Comparison of ENCODE assay signal across 17 cellular contexts in genomic region chr18:55110436-55110835, GRCh38.
DNase-seq lines count a peak whose midpoint lies in the region; ATAC-seq, FAIRE-seq and TF ChIP-seq lines count a peak whose summit lies in the region.
"Had no signal": no experiment of that assay in that cellular context is flagged by ENCODE, and none has a peak within 500 bp of the region (broad histone marks: within the 10 kb centered on the region; RNA-seq: fewer than 3 reads in every experiment).

No MANE protein-coding gene starts in this region.

- H3K9me3 ChIP-seq in kidney (ENCODE audit: control insufficient read depth in 1 of 2, low read length in 2 of 2) = no peaks in the 10 kb centered on the region

- no peak for TF ChIP-seq CTCF in kidney (IDR thresholded peaks at IDR 0.05; ENCODE audit: borderline replicate concordance, extremely low read depth, insufficient read depth)

- intact Hi-C loops in kidney (cut with DNase I) = no loop called here

- no peak overlapping the region for H3K9ac ChIP-seq in kidney (ENCODE audit: low read length in 2 of 2)

- no peak overlapping the region for H3K4me3 ChIP-seq in kidney (ENCODE audit: low read length in 2 of 2)

- DNase-seq in HT1080 (ENCODE audit: low read depth) (peak; percentile 69), dermis microvascular lymphatic vessel endothelial cell (ENCODE audit: low read depth in 2 of 2) (peak; percentile 93 to 99), kidney (no peak), pulmonary artery endothelial cell (ENCODE audit: low read depth, low spot score) (peak; percentile 66), GM03348 (ENCODE audit: low spot score) (no peak)
- no peak for DNase-seq in NK-92 treated with Interleukin-12 subunit alpha and Interleukin-12 subunit beta, amount 100 ng/mL, for 24 hours (lab: John Stamatoyannopoulos, UW)
- DNase-seq: activated CD8-positive, alpha-beta T cell treated with anti-CD3 and anti-CD28 coated beads, Interleukin-2, amount 10 ng/mL, durations not matched to agents 7 days and 5 days; activated naive CD8-positive, alpha-beta T cell treated with anti-CD3 and anti-CD28 coated beads for 36 hours; activated T-cell treated with anti-CD3 and anti-CD28 coated beads, Interleukin-2, amount 50 U/mL, for 72 hours; NCI-H1694 treated with DMSO at 0.1 percent for 48 hours; NCI-H226; SIG-M5; stimulated activated CD4-positive, alpha-beta T cell treated with anti-CD3 and anti-CD28 coated beads, Interleukin-2, amount 100 ng/mL, for 48 hours; T-helper 2 cell had no signal

- peaks cover 0 to 3% of the 10 kb centered on the region in 2 donors for H3K4me1 ChIP-seq in kidney (ENCODE audit: control insufficient read depth in 1 of 2, insufficient read depth in 1 of 2, low read depth in 1 of 2, low read length in 2 of 2)

- ATAC-seq in GM18907 (IDR thresholded peaks at IDR 0.05; ENCODE audit: unreplicated experiment) (no peak), HG02884 (IDR thresholded peaks at IDR 0.05; ENCODE audit: unreplicated experiment) (no peak)
- ATAC-seq: activated CD8-positive, alpha-beta T cell treated with anti-CD3 and anti-CD28 coated beads, Interleukin-2, amount 10 ng/mL, durations not matched to agents 7 days and 5 days; activated T-cell treated with anti-CD3 and anti-CD28 coated beads, Interleukin-2, amount 50 U/mL, for 72 hours had no signal

- peak; percentile 46 for FAIRE-seq in kidney (lab: Jason Lieb, UNC)
- FAIRE-seq: bronchial epithelial cell had no signal

- peak overlapping the region in 1 of 2 donors; percentile 46 for H3K27ac ChIP-seq in kidney (ENCODE audit: low read depth in 2 of 2, low read length in 2 of 2)

- no peaks in the 10 kb centered on the region for H3K36me3 ChIP-seq in kidney (ENCODE audit: control insufficient read depth in 1 of 2, insufficient read depth in 2 of 2, low read length in 2 of 2)

Comparison
In these comparisons a context has a peak if more than half of its experiments do, and no peak if none do; other contexts are left out.
1. DNase-seq: peak in HT1080 (single experiment), dermis microvascular lymphatic vessel endothelial cell (2 of 2) and pulmonary artery endothelial cell (single experiment); none in kidney (single experiment), GM03348 (single experiment) and NK-92 treated with Interleukin-12 subunit alpha and Interleukin-12 subunit beta, amount 100 ng/mL, for 24 hours (single experiment).